1 cellular context compared by ENCODE assay signal in the genomic region with DNA sequence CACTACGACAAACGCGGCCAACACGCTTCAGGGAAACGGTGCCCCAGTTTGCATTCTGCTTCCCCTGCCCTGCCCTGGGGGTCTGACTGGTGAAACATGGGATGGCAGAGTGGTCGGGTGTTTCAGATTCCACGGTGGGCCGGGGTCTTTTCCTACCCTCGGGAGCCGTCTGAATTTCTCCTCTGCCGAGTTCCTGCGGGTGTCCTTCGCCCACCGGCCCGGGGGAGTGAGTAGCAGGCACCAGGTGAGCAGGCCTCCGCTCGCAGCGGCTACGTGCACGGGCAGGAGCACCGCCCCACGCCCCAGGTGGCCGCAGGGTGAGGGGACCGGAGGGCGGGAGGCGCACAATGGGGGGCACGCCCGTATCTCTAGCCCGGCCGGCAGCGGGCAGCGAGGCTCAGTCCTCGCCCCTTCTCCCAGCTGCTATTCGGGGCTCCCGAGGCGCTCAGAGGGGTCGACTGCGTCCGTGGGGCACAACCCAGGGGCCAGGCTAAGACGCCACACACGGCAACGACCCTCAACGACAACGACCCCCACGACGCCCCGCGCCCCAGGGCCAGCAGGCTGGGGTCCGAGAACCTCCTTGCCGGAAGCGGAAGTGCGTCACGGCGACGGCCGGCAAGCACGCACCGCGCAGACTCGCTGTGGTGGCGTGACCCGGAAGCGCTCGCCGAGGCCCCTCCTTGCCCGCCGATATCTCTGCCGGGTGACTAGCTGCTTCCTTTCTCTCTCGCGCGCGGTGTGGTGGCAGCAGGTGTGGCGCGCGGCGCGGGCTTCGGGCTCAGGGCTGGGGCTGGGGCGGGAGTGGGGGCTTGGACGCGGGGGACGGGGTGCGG.
TF ChIP-seq lines count a peak whose summit lies in the region.

A gene (plus strand): TSS at position 721 of the 836 bp plus-strand sequence. CDS start 236 bp downstream, outside the sequence.

TF ChIP-seq in HEK293, 187 proteins besides CTCF, POLR2A, EP300 and RAD21 (continued from another document):
- TF ChIP-seq, protein P1, sequence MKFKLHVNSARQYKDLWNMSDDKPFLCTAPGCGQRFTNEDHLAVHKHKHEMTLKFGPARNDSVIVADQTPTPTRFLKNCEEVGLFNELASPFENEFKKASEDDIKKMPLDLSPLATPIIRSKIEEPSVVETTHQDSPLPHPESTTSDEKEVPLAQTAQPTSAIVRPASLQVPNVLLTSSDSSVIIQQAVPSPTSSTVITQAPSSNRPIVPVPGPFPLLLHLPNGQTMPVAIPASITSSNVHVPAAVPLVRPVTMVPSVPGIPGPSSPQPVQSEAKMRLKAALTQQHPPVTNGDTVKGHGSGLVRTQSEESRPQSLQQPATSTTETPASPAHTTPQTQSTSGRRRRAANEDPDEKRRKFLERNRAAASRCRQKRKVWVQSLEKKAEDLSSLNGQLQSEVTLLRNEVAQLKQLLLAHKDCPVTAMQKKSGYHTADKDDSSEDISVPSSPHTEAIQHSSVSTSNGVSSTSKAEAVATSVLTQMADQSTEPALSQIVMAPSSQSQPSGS (tag by site-specific recombination; IDR thresholded peaks at IDR 0.05; ENCODE audit: low read depth) = no peak
- peak; percentile 98 for TF ChIP-seq ZBTB7A (tag by site-specific recombination; IDR thresholded peaks at IDR 0.05; ENCODE audit: low read depth)
- TF ChIP-seq, protein P2, sequence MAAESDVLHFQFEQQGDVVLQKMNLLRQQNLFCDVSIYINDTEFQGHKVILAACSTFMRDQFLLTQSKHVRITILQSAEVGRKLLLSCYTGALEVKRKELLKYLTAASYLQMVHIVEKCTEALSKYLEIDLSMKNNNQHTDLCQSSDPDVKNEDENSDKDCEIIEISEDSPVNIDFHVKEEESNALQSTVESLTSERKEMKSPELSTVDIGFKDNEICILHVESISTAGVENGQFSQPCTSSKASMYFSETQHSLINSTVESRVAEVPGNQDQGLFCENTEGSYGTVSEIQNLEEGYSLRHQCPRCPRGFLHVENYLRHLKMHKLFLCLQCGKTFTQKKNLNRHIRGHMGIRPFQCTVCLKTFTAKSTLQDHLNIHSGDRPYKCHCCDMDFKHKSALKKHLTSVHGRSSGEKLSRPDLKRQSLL (tag by site-specific recombination; IDR thresholded peaks at IDR 0.05) = no peak
- TF ChIP-seq ZNF266 (tag by site-specific recombination; IDR thresholded peaks at IDR 0.05; ENCODE audit: low read depth) = no peak
- TF ChIP-seq, protein P3, sequence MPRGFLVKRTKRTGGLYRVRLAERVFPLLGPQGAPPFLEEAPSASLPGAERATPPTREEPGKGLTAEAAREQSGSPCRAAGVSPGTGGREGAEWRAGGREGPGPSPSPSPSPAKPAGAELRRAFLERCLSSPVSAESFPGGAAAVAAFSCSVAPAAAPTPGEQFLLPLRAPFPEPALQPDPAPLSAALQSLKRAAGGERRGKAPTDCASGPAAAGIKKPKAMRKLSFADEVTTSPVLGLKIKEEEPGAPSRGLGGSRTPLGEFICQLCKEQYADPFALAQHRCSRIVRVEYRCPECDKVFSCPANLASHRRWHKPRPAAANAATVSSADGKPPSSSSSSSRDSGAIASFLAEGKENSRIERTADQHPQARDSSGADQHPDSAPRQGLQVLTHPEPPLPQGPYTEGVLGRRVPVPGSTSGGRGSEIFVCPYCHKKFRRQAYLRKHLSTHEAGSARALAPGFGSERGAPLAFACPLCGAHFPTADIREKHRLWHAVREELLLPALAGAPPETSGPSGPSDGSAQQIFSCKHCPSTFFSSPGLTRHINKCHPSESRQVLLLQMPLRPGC (tag by site-specific recombination; IDR thresholded peaks at IDR 0.05) = 0 out of 2 replicates have a peak, but pooled peaks have one; percentile 14
- no peak for TF ChIP-seq ZNF404 (tag by site-specific recombination; IDR thresholded peaks at IDR 0.05)
- no peak for TF ChIP-seq ZNF221 (tag by site-specific recombination; IDR thresholded peaks at IDR 0.05; ENCODE audit: borderline replicate concordance)
- no peak for TF ChIP-seq ZNF473 (tag by site-specific recombination; IDR thresholded peaks at IDR 0.05)
- TF ChIP-seq, protein P4, sequence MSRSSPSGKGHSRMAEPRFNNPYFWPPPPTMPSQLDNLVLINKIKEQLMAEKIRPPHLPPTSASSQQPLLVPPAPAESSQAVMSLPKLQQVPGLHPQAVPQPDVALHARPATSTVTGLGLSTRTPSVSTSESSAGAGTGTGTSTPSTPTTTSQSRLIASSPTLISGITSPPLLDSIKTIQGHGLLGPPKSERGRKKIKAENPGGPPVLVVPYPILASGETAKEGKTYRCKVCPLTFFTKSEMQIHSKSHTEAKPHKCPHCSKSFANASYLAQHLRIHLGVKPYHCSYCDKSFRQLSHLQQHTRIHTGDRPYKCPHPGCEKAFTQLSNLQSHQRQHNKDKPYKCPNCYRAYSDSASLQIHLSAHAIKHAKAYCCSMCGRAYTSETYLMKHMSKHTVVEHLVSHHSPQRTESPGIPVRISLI (tag by site-specific recombination; IDR thresholded peaks at IDR 0.05) = no peak
- no peak for TF ChIP-seq ZNF114 (tag by site-specific recombination; IDR thresholded peaks at IDR 0.05)
- TF ChIP-seq, protein P5, sequence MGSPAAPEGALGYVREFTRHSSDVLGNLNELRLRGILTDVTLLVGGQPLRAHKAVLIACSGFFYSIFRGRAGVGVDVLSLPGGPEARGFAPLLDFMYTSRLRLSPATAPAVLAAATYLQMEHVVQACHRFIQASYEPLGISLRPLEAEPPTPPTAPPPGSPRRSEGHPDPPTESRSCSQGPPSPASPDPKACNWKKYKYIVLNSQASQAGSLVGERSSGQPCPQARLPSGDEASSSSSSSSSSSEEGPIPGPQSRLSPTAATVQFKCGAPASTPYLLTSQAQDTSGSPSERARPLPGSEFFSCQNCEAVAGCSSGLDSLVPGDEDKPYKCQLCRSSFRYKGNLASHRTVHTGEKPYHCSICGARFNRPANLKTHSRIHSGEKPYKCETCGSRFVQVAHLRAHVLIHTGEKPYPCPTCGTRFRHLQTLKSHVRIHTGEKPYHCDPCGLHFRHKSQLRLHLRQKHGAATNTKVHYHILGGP (tag by site-specific recombination; IDR thresholded peaks at IDR 0.05) = no peak
- TF ChIP-seq ZNF211 (tag by site-specific recombination; IDR thresholded peaks at IDR 0.05; ENCODE audit: low read depth) = no peak
- TF ChIP-seq, protein P6, sequence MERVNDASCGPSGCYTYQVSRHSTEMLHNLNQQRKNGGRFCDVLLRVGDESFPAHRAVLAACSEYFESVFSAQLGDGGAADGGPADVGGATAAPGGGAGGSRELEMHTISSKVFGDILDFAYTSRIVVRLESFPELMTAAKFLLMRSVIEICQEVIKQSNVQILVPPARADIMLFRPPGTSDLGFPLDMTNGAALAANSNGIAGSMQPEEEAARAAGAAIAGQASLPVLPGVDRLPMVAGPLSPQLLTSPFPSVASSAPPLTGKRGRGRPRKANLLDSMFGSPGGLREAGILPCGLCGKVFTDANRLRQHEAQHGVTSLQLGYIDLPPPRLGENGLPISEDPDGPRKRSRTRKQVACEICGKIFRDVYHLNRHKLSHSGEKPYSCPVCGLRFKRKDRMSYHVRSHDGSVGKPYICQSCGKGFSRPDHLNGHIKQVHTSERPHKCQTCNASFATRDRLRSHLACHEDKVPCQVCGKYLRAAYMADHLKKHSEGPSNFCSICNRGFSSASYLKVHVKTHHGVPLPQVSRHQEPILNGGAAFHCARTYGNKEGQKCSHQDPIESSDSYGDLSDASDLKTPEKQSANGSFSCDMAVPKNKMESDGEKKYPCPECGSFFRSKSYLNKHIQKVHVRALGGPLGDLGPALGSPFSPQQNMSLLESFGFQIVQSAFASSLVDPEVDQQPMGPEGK (tag by site-specific recombination; IDR thresholded peaks at IDR 0.05) = peak; percentile 94
- TF ChIP-seq, protein P7, sequence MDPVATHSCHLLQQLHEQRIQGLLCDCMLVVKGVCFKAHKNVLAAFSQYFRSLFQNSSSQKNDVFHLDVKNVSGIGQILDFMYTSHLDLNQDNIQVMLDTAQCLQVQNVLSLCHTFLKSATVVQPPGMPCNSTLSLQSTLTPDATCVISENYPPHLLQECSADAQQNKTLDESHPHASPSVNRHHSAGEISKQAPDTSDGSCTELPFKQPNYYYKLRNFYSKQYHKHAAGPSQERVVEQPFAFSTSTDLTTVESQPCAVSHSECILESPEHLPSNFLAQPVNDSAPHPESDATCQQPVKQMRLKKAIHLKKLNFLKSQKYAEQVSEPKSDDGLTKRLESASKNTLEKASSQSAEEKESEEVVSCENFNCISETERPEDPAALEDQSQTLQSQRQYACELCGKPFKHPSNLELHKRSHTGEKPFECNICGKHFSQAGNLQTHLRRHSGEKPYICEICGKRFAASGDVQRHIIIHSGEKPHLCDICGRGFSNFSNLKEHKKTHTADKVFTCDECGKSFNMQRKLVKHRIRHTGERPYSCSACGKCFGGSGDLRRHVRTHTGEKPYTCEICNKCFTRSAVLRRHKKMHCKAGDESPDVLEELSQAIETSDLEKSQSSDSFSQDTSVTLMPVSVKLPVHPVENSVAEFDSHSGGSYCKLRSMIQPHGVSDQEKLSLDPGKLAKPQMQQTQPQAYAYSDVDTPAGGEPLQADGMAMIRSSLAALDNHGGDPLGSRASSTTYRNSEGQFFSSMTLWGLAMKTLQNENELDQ (tag by site-specific recombination; IDR thresholded peaks at IDR 0.05; ENCODE audit: low read depth) = no peak
- TF ChIP-seq ZNF530 (tag by site-specific recombination; IDR thresholded peaks at IDR 0.05; ENCODE audit: low read depth) = no peak
- TF ChIP-seq, protein P8, sequence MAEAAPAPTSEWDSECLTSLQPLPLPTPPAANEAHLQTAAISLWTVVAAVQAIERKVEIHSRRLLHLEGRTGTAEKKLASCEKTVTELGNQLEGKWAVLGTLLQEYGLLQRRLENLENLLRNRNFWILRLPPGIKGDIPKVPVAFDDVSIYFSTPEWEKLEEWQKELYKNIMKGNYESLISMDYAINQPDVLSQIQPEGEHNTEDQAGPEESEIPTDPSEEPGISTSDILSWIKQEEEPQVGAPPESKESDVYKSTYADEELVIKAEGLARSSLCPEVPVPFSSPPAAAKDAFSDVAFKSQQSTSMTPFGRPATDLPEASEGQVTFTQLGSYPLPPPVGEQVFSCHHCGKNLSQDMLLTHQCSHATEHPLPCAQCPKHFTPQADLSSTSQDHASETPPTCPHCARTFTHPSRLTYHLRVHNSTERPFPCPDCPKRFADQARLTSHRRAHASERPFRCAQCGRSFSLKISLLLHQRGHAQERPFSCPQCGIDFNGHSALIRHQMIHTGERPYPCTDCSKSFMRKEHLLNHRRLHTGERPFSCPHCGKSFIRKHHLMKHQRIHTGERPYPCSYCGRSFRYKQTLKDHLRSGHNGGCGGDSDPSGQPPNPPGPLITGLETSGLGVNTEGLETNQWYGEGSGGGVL (tag by site-specific recombination; IDR thresholded peaks at IDR 0.05) = peak; percentile 50
- TF ChIP-seq ZXDB (tag by site-specific recombination; IDR thresholded peaks at IDR 0.05) = peak; percentile 61
- no peak for TF ChIP-seq ZNF777 (tag by site-specific recombination; IDR thresholded peaks at IDR 0.05; ENCODE audit: borderline replicate concordance)
- peak; percentile 72; the same call in 1 of the 2 replicates for TF ChIP-seq ZEB2 (tag by site-specific recombination; IDR thresholded peaks at IDR 0.05)
- TF ChIP-seq ZNF239 (tag by site-specific recombination; IDR thresholded peaks at IDR 0.05) = no peak
- TF ChIP-seq ZBTB17 (tag by site-specific recombination; IDR thresholded peaks at IDR 0.05) = no peak
- TF ChIP-seq ZNF747 (tag by site-specific recombination; IDR thresholded peaks at IDR 0.05) = no peak
- TF ChIP-seq ZNF155 (tag by site-specific recombination; IDR thresholded peaks at IDR 0.05) = no peak
- TF ChIP-seq, protein P9, sequence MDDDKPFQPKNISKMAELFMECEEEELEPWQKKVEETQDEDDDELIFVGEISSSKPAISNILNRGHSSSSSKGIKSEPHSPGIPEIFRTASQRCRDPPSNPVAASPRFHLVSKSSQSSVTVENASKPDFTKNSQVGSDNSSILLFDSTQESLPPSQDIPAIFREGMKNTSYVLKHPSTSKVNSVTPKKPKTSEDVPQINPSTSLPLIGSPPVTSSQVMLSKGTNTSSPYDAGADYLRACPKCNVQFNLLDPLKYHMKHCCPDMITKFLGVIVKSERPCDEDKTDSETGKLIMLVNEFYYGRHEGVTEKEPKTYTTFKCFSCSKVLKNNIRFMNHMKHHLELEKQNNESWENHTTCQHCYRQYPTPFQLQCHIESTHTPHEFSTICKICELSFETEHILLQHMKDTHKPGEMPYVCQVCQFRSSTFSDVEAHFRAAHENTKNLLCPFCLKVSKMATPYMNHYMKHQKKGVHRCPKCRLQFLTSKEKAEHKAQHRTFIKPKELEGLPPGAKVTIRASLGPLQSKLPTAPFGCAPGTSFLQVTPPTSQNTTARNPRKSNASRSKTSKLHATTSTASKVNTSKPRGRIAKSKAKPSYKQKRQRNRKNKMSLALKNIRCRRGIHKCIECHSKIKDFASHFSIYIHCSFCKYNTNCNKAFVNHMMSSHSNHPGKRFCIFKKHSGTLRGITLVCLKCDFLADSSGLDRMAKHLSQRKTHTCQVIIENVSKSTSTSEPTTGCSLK (tag by site-specific recombination; IDR thresholded peaks at IDR 0.05) = no peak
